In genomic region chr16:72487283-72487682, GRCh38 we compare ENCODE assay signal across 25 cellular contexts.
DNase-seq lines count a peak whose midpoint lies in the region; ATAC-seq, FAIRE-seq and TF ChIP-seq lines count a peak whose summit lies in the region.
"Had no signal": no experiment of that assay in that cellular context is flagged by ENCODE, and none has a peak within 500 bp of the region (broad histone marks: within the 10 kb centered on the region; RNA-seq: fewer than 3 reads in every experiment).

No MANE protein-coding gene starts in this region.

- no peak for TF ChIP-seq POLR2A in HepG2 (IDR thresholded peaks at IDR 0.05; ENCODE audit: insufficient read depth in 1 of 2, low read depth in 2 of 2, low read length in 2 of 2)
- no peak for TF ChIP-seq POLR2A in right lobe of liver (IDR thresholded peaks at IDR 0.05)
- TF ChIP-seq POLR2A in K562 (conservative IDR thresholded peaks at IDR 0.05): no peak

- CTCF ChIA-PET in HepG2 (lab: Yijun Ruan, JAX; ENCODE audit: low intra/inter-chr PET ratio, low total read pairs) (no interaction called here), K562 (lab: Yijun Ruan, JAX; ENCODE audit: low intra/inter-chr PET ratio) (interaction anchor here (0.5 kb wide), 1 partner anchor 87 kb away, joined by 4 read pairs; no protein-coding TSS in a partner anchor)

- H3K27me3 ChIP-seq in HepG2 (ENCODE audit: control insufficient read depth in 1 of 2, insufficient read depth in 2 of 2, low read length in 2 of 2): no peaks in the 10 kb centered on the region
- no peaks in the 10 kb centered on the region for H3K27me3 ChIP-seq in right lobe of liver
- H3K27me3 ChIP-seq in K562 (ENCODE audit: control insufficient read depth in 2 of 2, insufficient read depth in 2 of 2, low read length in 2 of 2): no peaks in the 10 kb centered on the region
- H3K27me3 ChIP-seq: BE2C, BLaER1 had no signal

- no peak for TF ChIP-seq CTCF in HepG2 (CRISPR knock-in tag; IDR thresholded peaks at IDR 0.05)
- TF ChIP-seq CTCF in right lobe of liver (IDR thresholded peaks at IDR 0.05): no peak
- no peak for TF ChIP-seq CTCF in K562 (IDR thresholded peaks at IDR 0.05 in 2 of 3, conservative IDR thresholded peaks at IDR 0.05 in 1 of 3; ENCODE audit: insufficient read depth in 2 of 3, low read depth in 1 of 3, low read length in 3 of 3)

- FAIRE-seq in HepG2 (lab: Jason Lieb, UNC): no peak
- FAIRE-seq in K562 (lab: Jason Lieb, UNC): no peak
- no peak for FAIRE-seq in HTR-8/SVneo (lab: Jason Lieb, UNC)
- FAIRE-seq: A204.1, GM12878, GM12892, GM18507 had no signal

- no peak overlapping the region for H3K9ac ChIP-seq in HepG2 (ENCODE audit: insufficient read depth, low read depth, low read length)
- no peak overlapping the region for H3K9ac ChIP-seq in K562 (ENCODE audit: insufficient read depth in 1 of 2, low read depth in 2 of 2, low read length in 2 of 2)
- H3K9ac ChIP-seq: BLaER1 had no signal

- H3K79me2 ChIP-seq in HepG2 (ENCODE audit: insufficient read depth, low read length) (no peaks in the 10 kb centered on the region), K562 (ENCODE audit: control insufficient read depth, insufficient read depth, low read length) (no peaks in the 10 kb centered on the region)

- POLR2A ChIA-PET in HepG2 (lab: Yijun Ruan, JAX) (no interaction called here), K562 (lab: Yijun Ruan, JAX) (no interaction called here)

- WGBS in HepG2 (ENCODE audit: low lambda C conversion rate): 84% methylated on average over 1 of the region's 1 CpG
- WGBS in right lobe of liver (ENCODE audit: insufficient coverage, low coverage, low lambda C conversion rate, missing lambda C conversion rate): 92% methylated on average over 1 of the region's 1 CpG
- WGBS in K562 (ENCODE audit: insufficient coverage, low coverage, missing lambda C conversion rate): 8% methylated on average over 1 of the region's 1 CpG

- DNase-seq in HepG2 (ENCODE audit: low spot score) (no peak), right lobe of liver (no peak), K562 (ENCODE audit: extremely low read depth in 1 of 4, low spot score in 3 of 4) (no peak), HTR-8/SVneo (ENCODE audit: insufficient read length, low spot score) (no peak)
- DNase-seq: 8988T; ACHN; BE2C; C1 segment of cervical spinal cord; CD4-positive, alpha-beta memory T cell; CD4-positive, CD25-positive, alpha-beta regulatory T cell; CD8-positive, alpha-beta memory T cell; COR-L47; DMS 273 treated with DMSO at 0.1 percent for 48 hours; DMS153; DMS53; DMS79; DND-41; EL; GDM1 had no signal

- TF ChIP-seq EP300 in HepG2 (IDR thresholded peaks at IDR 0.05; ENCODE audit: low read depth in 2 of 2, low read length in 2 of 2) (no peak), HepG2 (CRISPR knock-in tag; IDR thresholded peaks at IDR 0.05; ENCODE audit: borderline replicate concordance) (no peak), K562 (IDR thresholded peaks at IDR 0.05; ENCODE audit: low read length) (no peak)

- BruUV-seq in HepG2 (replicated peaks; lab: Mats Ljungman, UMichigan) (no TSS peak), K562 (replicated peaks; lab: Mats Ljungman, UMichigan) (no TSS peak)

- no peaks in the 10 kb centered on the region for H3K9me3 ChIP-seq in HepG2 (ENCODE audit: low read length)
- H3K9me3 ChIP-seq in right lobe of liver: no peaks in the 10 kb centered on the region
- no peaks in the 10 kb centered on the region for H3K9me3 ChIP-seq in K562 (replicated peaks; ENCODE audit: control insufficient read depth, insufficient read depth, low read depth, low read length)
- H3K9me3 ChIP-seq: BE2C, BLaER1 had no signal

- H3K4me1 ChIP-seq in HepG2 (ENCODE audit: insufficient read depth, low read length): no peaks in the 10 kb centered on the region
- no peaks in the 10 kb centered on the region for H3K4me1 ChIP-seq in right lobe of liver
- no peaks in the 10 kb centered on the region for H3K4me1 ChIP-seq in K562 (replicated peaks in 1 of 2; ENCODE audit: control insufficient read depth in 2 of 2, insufficient read depth in 2 of 2, low read length in 2 of 2)
- H3K4me1 ChIP-seq: BE2C had no signal

- no peaks in the 10 kb centered on the region for H4K20me1 ChIP-seq in HepG2 (ENCODE audit: insufficient read depth, low read length)
- H4K20me1 ChIP-seq in K562 (replicated peaks; ENCODE audit: control insufficient read depth, insufficient read depth, low read length): no peaks in the 10 kb centered on the region
- H4K20me1 ChIP-seq: BLaER1 had no signal

- no peak overlapping the region for H3K27ac ChIP-seq in HepG2 (ENCODE audit: extremely low read length, insufficient read depth, low read length)
- no peak overlapping the region for H3K27ac ChIP-seq in right lobe of liver
- no peak overlapping the region for H3K27ac ChIP-seq in K562 (ENCODE audit: extremely low read depth, low read depth, low read length)
- H3K27ac ChIP-seq: BLaER1 had no signal

- H2AFZ ChIP-seq in HepG2 (ENCODE audit: low read length) (no peak overlapping the region), K562 (ENCODE audit: low read depth, low read length) (no peak overlapping the region)

- in situ Hi-C loops in HepG2 (cut with HindIII; ENCODE audit: extremely low pct_ligation_motif_present, low pct_unique_long_range_greater_than_20kb): no loop called here
- in situ Hi-C loops in K562 (cut with MboI): no loop called here

- intact Hi-C loops in HepG2 (cut with micrococcal nuclease; ENCODE audit: unreplicated experiment) (no loop called here), right lobe of liver (cut with DNase I) (no loop called here), K562 (cut with micrococcal nuclease) (no loop called here)

- H3K36me3 ChIP-seq in HepG2 (replicated peaks in 1 of 2; ENCODE audit: control insufficient read depth in 1 of 2, insufficient read depth in 2 of 2, low read length in 2 of 2) (no peaks in the 10 kb centered on the region), right lobe of liver (no peaks in the 10 kb centered on the region), K562 (ENCODE audit: control insufficient read depth, insufficient read depth, low read length) (no peaks in the 10 kb centered on the region)
- H3K36me3 ChIP-seq: BE2C, BLaER1 had no signal

- no peak overlapping the region for H3K4me3 ChIP-seq in HepG2 (replicated peaks in 1 of 3; ENCODE audit: insufficient read depth in 1 of 3, low read depth in 2 of 3, low read length in 3 of 3)
- no peak overlapping the region for H3K4me3 ChIP-seq in right lobe of liver
- no peak overlapping the region for H3K4me3 ChIP-seq in K562
- H3K4me3 ChIP-seq: BLaER1, GM12878 had no signal

- TF ChIP-seq RAD21 in HepG2 (CRISPR knock-in tag; IDR thresholded peaks at IDR 0.05): no peak
- no peak for TF ChIP-seq RAD21 in K562 (CRISPR knock-in tag; conservative IDR thresholded peaks at IDR 0.05 in 1 of 2, IDR thresholded peaks at IDR 0.05 in 1 of 2)

- ATAC-seq in HepG2 (no peak), right lobe of liver (no peak), K562 (no peak), GM21515 (IDR thresholded peaks at IDR 0.05; ENCODE audit: unreplicated experiment) (no peak)
- ATAC-seq: GM12878 had no signal

- H3K4me2 ChIP-seq in HepG2 (ENCODE audit: low read depth, low read length): no peak overlapping the region
- H3K4me2 ChIP-seq in K562 (ENCODE audit: insufficient read depth, low read length): no peak overlapping the region
- H3K4me2 ChIP-seq: BLaER1 had no signal

- no peaks in the 10 kb centered on the region for H3K9me1 ChIP-seq in K562 (ENCODE audit: control insufficient read depth, insufficient read depth, low read length)

TF ChIP-seq in HepG2, 621 proteins besides CTCF, POLR2A, EP300 and RAD21:
- TF ChIP-seq POGK (CRISPR knock-in tag; conservative IDR thresholded peaks at IDR 0.05) (no peak), PHF8 (CRISPR knock-in tag; IDR thresholded peaks at IDR 0.05) (no peak), ZBTB42 (CRISPR knock-in tag; IDR thresholded peaks at IDR 0.05) (no peak), GABPB1 (CRISPR knock-in tag; IDR thresholded peaks at IDR 0.05) (no peak), SMARCE1 (IDR thresholded peaks at IDR 0.05; ENCODE audit: borderline replicate concordance) (no peak), ZFP1 (CRISPR knock-in tag; IDR thresholded peaks at IDR 0.05) (no peak), ZNF317 (CRISPR knock-in tag; IDR thresholded peaks at IDR 0.05) (peak; percentile 93), HMG20B (CRISPR knock-in tag; conservative IDR thresholded peaks at IDR 0.05) (no peak)

TF ChIP-seq in K562, 482 proteins besides CTCF, POLR2A, EP300 and RAD21:
- no peak for TF ChIP-seq ERF (CRISPR knock-in tag; IDR thresholded peaks at IDR 0.05)
- TF ChIP-seq PKNOX1 (IDR thresholded peaks at IDR 0.05): 0 out of 2 replicates have a peak, but pooled peaks have one; percentile 7
- TF ChIP-seq TRIM28 (IDR thresholded peaks at IDR 0.05): peak; percentile 52; the same call in 1 of the 2 replicates
